ENCODE assay signal across 1 cellular context in genomic region chr2:208074610-208075356, GRCh38.
TF ChIP-seq lines count a peak whose summit lies in the region.

No MANE protein-coding gene starts in this region.

TF ChIP-seq in K562, 482 proteins besides CTCF, POLR2A, EP300 and RAD21:
- no peak for TF ChIP-seq NEUROD1 (IDR thresholded peaks at IDR 0.05; ENCODE audit: borderline replicate concordance, low read depth, low read length, partially characterized antibody)
- TF ChIP-seq ATF3 (IDR thresholded peaks at IDR 0.05) = peak; percentile 46; the same call in 1 of the 2 replicates
- no peak for TF ChIP-seq ATF3 (CRISPR knock-in tag; conservative IDR thresholded peaks at IDR 0.05)
- no peak for TF ChIP-seq TCFL5 (CRISPR knock-in tag; conservative IDR thresholded peaks at IDR 0.05)
